5 cellular contexts compared by ENCODE assay signal in the genomic region with DNA sequence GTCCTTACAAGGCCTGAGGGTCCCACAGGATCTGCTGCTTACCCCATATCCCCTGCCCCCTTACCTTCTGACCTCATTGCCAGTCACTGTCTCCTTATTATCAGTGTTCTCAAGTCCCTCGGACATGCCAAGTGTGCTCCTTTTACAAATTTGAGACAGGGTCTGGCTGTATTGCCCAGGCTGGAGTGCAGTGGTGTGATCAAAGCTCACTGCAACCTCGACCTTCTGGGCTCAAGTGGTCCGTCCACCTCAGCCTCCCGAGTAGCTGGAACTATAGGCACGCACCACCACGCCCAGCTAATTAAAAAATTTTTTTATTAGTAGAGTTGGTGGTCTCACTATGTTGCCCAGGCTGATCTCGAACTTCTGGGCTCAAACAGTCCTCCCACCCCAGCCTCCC.
"Had no signal": no experiment of that assay in that cellular context is flagged by ENCODE, and none has a peak within 500 bp of the region (broad histone marks: within the 10 kb centered on the region; RNA-seq: fewer than 3 reads in every experiment).

No MANE protein-coding gene starts in this region.

- H3K9me3 ChIP-seq: HAP-1 had no signal

- DNase-seq: IMR-90 had no signal

- H3K4me3 Mint-ChIP-seq: GM23338 had no signal

- H3K4me3 ChIP-seq: GM23338, HAP-1, K562 had no signal

- H3K36me3 ChIP-seq: HAP-1 had no signal

- ATAC-seq: GM23338, HCT116, K562 had no signal

- H3K27ac Mint-ChIP-seq: GM23338 had no signal

- H3K4me1 ChIP-seq: HAP-1 had no signal

- H3K9me3 Mint-ChIP-seq: GM23338 had no signal

- H3K4me2 ChIP-seq: GM23338 had no signal

- H2AFZ ChIP-seq: GM23338 had no signal
